1 cellular context compared by ENCODE assay signal in genomic region chr10:29223311-29223710, GRCh38.
TF ChIP-seq lines count a peak whose summit lies in the region.

No MANE protein-coding gene starts in this region.

TF ChIP-seq in HepG2, 621 proteins besides CTCF, POLR2A, EP300 and RAD21 (continued from another document):
- TF ChIP-seq, protein P1, sequence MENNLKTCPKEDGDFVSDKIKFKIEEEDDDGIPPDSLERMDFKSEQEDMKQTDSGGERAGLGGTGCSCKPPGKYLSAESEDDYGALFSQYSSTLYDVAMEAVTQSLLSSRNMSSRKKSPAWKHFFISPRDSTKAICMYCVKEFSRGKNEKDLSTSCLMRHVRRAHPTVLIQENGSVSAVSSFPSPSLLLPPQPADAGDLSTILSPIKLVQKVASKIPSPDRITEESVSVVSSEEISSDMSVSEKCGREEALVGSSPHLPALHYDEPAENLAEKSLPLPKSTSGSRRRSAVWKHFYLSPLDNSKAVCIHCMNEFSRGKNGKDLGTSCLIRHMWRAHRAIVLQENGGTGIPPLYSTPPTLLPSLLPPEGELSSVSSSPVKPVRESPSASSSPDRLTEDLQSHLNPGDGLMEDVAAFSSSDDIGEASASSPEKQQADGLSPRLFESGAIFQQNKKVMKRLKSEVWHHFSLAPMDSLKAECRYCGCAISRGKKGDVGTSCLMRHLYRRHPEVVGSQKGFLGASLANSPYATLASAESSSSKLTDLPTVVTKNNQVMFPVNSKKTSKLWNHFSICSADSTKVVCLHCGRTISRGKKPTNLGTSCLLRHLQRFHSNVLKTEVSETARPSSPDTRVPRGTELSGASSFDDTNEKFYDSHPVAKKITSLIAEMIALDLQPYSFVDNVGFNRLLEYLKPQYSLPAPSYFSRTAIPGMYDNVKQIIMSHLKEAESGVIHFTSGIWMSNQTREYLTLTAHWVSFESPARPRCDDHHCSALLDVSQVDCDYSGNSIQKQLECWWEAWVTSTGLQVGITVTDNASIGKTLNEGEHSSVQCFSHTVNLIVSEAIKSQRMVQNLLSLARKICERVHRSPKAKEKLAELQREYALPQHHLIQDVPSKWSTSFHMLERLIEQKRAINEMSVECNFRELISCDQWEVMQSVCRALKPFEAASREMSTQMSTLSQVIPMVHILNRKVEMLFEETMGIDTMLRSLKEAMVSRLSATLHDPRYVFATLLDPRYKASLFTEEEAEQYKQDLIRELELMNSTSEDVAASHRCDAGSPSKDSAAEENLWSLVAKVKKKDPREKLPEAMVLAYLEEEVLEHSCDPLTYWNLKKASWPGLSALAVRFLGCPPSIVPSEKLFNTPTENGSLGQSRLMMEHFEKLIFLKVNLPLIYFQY (CRISPR knock-in tag; IDR thresholded peaks at IDR 0.05; ENCODE audit: borderline replicate concordance): no peak
- TF ChIP-seq ZNF235 (CRISPR knock-in tag; IDR thresholded peaks at IDR 0.05; ENCODE audit: borderline replicate concordance): no peak
- TF ChIP-seq ZMYM4 (CRISPR knock-in tag; IDR thresholded peaks at IDR 0.05): no peak
- no peak for TF ChIP-seq DMTF1 (CRISPR knock-in tag; IDR thresholded peaks at IDR 0.05)
- TF ChIP-seq ZBTB38 (CRISPR knock-in tag; IDR thresholded peaks at IDR 0.05): no peak
- TF ChIP-seq KAT2B (IDR thresholded peaks at IDR 0.05; ENCODE audit: borderline replicate concordance, low read depth, low read length): no peak
- TF ChIP-seq, protein P2, sequence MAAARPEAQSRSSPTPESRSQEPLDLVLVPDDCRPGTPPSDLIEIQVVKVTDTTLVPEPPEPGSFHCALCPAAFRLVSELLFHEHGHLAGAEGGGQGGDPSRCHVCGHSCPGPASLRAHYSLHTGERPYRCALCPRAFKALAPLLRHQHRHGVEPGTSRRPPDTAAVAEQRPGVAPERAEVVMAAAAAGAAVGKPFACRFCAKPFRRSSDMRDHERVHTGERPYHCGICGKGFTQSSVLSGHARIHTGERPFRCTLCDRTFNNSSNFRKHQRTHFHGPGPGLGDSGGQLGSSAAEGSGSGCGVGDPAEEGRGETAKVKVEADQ (CRISPR knock-in tag; IDR thresholded peaks at IDR 0.05; ENCODE audit: borderline replicate concordance): no peak
- no peak for TF ChIP-seq JDP2 (CRISPR knock-in tag; IDR thresholded peaks at IDR 0.05; ENCODE audit: borderline replicate concordance)
- TF ChIP-seq GATAD1 (CRISPR knock-in tag; IDR thresholded peaks at IDR 0.05): no peak
- no peak for TF ChIP-seq DNMT1 (CRISPR knock-in tag; IDR thresholded peaks at IDR 0.05)
- no peak for TF ChIP-seq HBP1 (CRISPR knock-in tag; IDR thresholded peaks at IDR 0.05; ENCODE audit: low read depth)
- no peak for TF ChIP-seq ZFP36L2 (CRISPR knock-in tag; IDR thresholded peaks at IDR 0.05)
